Comparison of ENCODE assay signal across 7 cellular contexts in genomic region chr10:133373104-133373624, GRCh38. TPM values are rescaled to one million over a fixed set of nuclear protein-coding genes. Genes with fewer than 3 reads are reported as not detected.
A peak's percentile ranks its signal among the peaks of the same experiment; 100 is the strongest.
DNase-seq lines count a peak whose midpoint lies in the region; ATAC-seq and TF ChIP-seq lines count a peak whose summit lies in the region.

ECHS1 (minus strand) TSS chr10:133373354; CDS start chr10:133373333, 21 bp downstream.

- ATAC-seq in GM18858 (IDR thresholded peaks at IDR 0.05; ENCODE audit: unreplicated experiment) (peak; percentile 89), HG03066 (IDR thresholded peaks at IDR 0.05; ENCODE audit: low read depth, unreplicated experiment) (peak; percentile 95)

- H3K27me3 Mint-ChIP-seq in brain, result no peaks in the 10 kb centered on the region

- peaks cover 22% of the 10 kb centered on the region for H3K36me3 Mint-ChIP-seq in brain

- no peak for TF ChIP-seq CTCF in brain (conservative IDR thresholded peaks at IDR 0.05)

- no peaks in the 10 kb centered on the region for H3K9me3 Mint-ChIP-seq in brain

- peak within 1 kb of the TSS; percentile 87 for H3K4me3 ChIP-seq in iPS-11a (ENCODE audit: low read depth, low read length)
- peak within 1 kb of the TSS; percentile 62 for H3K4me3 ChIP-seq in skeletal muscle cell (ENCODE audit: low read depth, low read length)

- H3K4me3 Mint-ChIP-seq in brain, result peak within 1 kb of the TSS; percentile 88 to 96 (median 93)

- DNase-seq in NCI-H2107 treated with DMSO at 0.1 percent for 48 hours (lab: John Stamatoyannopoulos, UW; ENCODE audit: unreplicated experiment) (peak; percentile 36), UCSD-AML1 (lab: John Stamatoyannopoulos, UW; ENCODE audit: unreplicated experiment) (peak; percentile 94), skeletal muscle cell (ENCODE audit: low read depth) (peak; percentile 62)

- peaks cover 48% of the 10 kb centered on the region for H3K4me1 Mint-ChIP-seq in brain

- peak within 1 kb of the TSS; percentile 82 to 96 (median 95) for H3K27ac Mint-ChIP-seq in brain

RNA-seq across cellular contexts. Expression of gene ECHS1, which starts in this region (rescaled TPM):
- polyA plus RNA-seq in brain (ENCODE audit: insufficient read depth, low read depth, low replicate concordance), result 132 TPM

Comparison
In these comparisons a context has a peak if more than half of its experiments do, and no peak if none do; other contexts are left out.
1. Peak in every context shown above with its lines: DNase-seq, ATAC-seq and H3K4me3 ChIP-seq.
2. DNase-seq: peak in every context shown above with its lines; median percentile 94 in UCSD-AML1; 62 in skeletal muscle cell; 36 in NCI-H2107 treated with DMSO at 0.1 percent for 48 hours.